Comparison of ENCODE assay signal across 29 cellular contexts in genomic region chr20:63484236-63484635, GRCh38. TPM values are rescaled to one million over a fixed set of nuclear protein-coding genes. Genes with fewer than 3 reads are reported as not detected.
"Had no signal": no experiment of that assay in that cellular context is flagged by ENCODE, and none has a peak within 500 bp of the region (broad histone marks: within the 10 kb centered on the region; RNA-seq: fewer than 3 reads in every experiment).

No MANE protein-coding gene starts in this region.

- H3K36me3 ChIP-seq: colonic mucosa, esophagus squamous epithelium, gastroesophageal sphincter, pancreas, spleen, stomach, thoracic aorta, transverse colon had no signal

- H3K27ac ChIP-seq: colonic mucosa, esophagus squamous epithelium, gastroesophageal sphincter, pancreas, spleen, stomach, thoracic aorta, transverse colon had no signal

- H3K27ac Mint-ChIP-seq: immature natural killer cell; naive thymus-derived CD8-positive, alpha-beta T cell; progenitor cell of endocrine pancreas had no signal

- H3K36me3 Mint-ChIP-seq: immature natural killer cell; naive thymus-derived CD8-positive, alpha-beta T cell had no signal

- H3K4me3 ChIP-seq: colonic mucosa, esophagus squamous epithelium, gastroesophageal sphincter, mucosa of descending colon, pancreas, spleen, stomach, thoracic aorta, transverse colon had no signal

- H3K27me3 ChIP-seq: pancreas had no signal

- H3K4me3 Mint-ChIP-seq: immature natural killer cell; naive thymus-derived CD8-positive, alpha-beta T cell had no signal

- H3K4me1 Mint-ChIP-seq: immature natural killer cell had no signal

- H3K4me1 ChIP-seq: colonic mucosa, pancreas, transverse colon had no signal

- H3K9me3 ChIP-seq: colonic mucosa, esophagus squamous epithelium, mucosa of descending colon, pancreas, thoracic aorta, transverse colon had no signal

- DNase-seq: colonic mucosa; esophagus squamous epithelium; foreskin fibroblast; immature natural killer cell; left colon; mammary epithelial cell; mucosa of descending colon; naive thymus-derived CD8-positive, alpha-beta T cell; nucleus accumbens; pancreas; spleen; stimulated activated CD4-positive, alpha-beta T cell treated with anti-CD3 and anti-CD28 coated beads, Interleukin-15, amount 100 ng/mL, for 24 hours; stimulated activated CD4-positive, alpha-beta T cell treated with anti-CD3 and anti-CD28 coated beads, Interleukin-1b, Interleukin-23, amount 100 ng/mL, for 48 hours; stimulated activated CD4-positive, alpha-beta T cell treated with anti-CD3 and anti-CD28 coated beads, Interleukin-4, amount 100 ng/mL, for 4 hours; stimulated activated naive CD4-positive, alpha-beta T cell; stomach; transverse colon had no signal

- ATAC-seq: gastroesophageal sphincter; left colon; naive thymus-derived CD8-positive, alpha-beta T cell; sciatic nerve had no signal

RNA-seq across cellular contexts. Expression of gene KCNQ2, which starts 11.8 kb away (rescaled TPM):
- total RNA-seq: dermis blood vessel endothelial cell, epithelial cell of proximal tubule, esophagus squamous epithelium, lower leg skin, mammary epithelial cell, renal cortical epithelial cell, sciatic nerve, thoracic aorta, ureter had no signal
- polyA plus RNA-seq: mammary epithelial cell; naive thymus-derived CD8-positive, alpha-beta T cell had no signal

RNA-seq across cellular contexts. Expression of gene EEF1A2, which starts 14.6 kb away (rescaled TPM):
- polyA plus RNA-seq: immature natural killer cell; naive thymus-derived CD8-positive, alpha-beta T cell had no signal

RNA-seq across cellular contexts. Expression of gene PTK6, which starts 52.9 kb away (rescaled TPM):
- total RNA-seq: cerebellum, epithelial cell of proximal tubule, skeletal muscle tissue had no signal
- polyA plus RNA-seq: neural cell had no signal
